15 cellular contexts compared by ENCODE assay signal in the genomic region with DNA sequence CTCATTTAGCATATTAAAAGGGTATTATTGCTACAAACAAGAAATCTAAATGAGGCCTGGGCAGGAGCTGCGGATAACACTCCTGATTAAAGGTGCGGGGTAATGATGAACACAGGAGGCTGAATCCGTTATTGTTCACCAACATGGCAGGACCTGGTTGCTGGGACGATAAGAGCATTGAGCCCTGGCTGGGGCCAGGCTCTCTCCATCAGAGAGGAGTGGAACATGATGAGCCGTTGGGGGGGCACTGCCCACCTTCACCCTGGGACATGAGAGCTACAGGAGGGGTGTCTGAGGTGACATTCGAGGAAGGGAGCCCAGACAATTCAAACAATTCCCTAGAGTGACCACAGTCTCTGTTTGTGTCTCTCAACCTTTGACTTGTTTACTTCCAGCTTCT.
DNase-seq lines count a peak whose midpoint lies in the region; ATAC-seq, FAIRE-seq and TF ChIP-seq lines count a peak whose summit lies in the region.
"Had no signal": no experiment of that assay in that cellular context is flagged by ENCODE, and none has a peak within 500 bp of the region (broad histone marks: within the 10 kb centered on the region; RNA-seq: fewer than 3 reads in every experiment).

No MANE protein-coding gene starts in this region.

- in situ Hi-C loops in HepG2 (cut with HindIII; ENCODE audit: extremely low pct_ligation_motif_present, low pct_unique_long_range_greater_than_20kb), result no loop called here

- no peak overlapping the region for H3K9ac ChIP-seq in HepG2 (ENCODE audit: insufficient read depth, low read depth, low read length)
- H3K9ac ChIP-seq: BLaER1 treated with 17β-estradiol and CSF1 and Interleukin-3, amounts not matched to agents 10 nM and 100 nM had no signal

- peak; percentile 42 for DNase-seq in NCI-H82 (lab: John Stamatoyannopoulos, UW)
- no peak for DNase-seq in NCI-H82 treated with DMSO at 0.1 percent for 48 hours (lab: John Stamatoyannopoulos, UW; ENCODE audit: unreplicated experiment)
- no peak for DNase-seq in HepG2 (ENCODE audit: low spot score)
- DNase-seq in right lobe of liver, result no peak
- no peak for DNase-seq in hepatocyte (ENCODE audit: low spot score)
- DNase-seq in DMS 273 (lab: John Stamatoyannopoulos, UW; ENCODE audit: unreplicated experiment), result no peak
- DNase-seq in KG1 (lab: John Stamatoyannopoulos, UW), result no peak
- DNase-seq: Calu3; CD8-positive, alpha-beta T cell; DMS 273 treated with DMSO at 0.1 percent for 48 hours; DMS79 treated with DMSO at 0.1 percent for 48 hours; GF-D8 had no signal

- CTCF ChIA-PET in HepG2 (lab: Yijun Ruan, JAX; ENCODE audit: low intra/inter-chr PET ratio, low total read pairs), result no interaction called here

- H3K4me1 ChIP-seq in HepG2 (ENCODE audit: insufficient read depth, low read length), result peaks cover 13% of the 10 kb centered on the region
- H3K4me1 ChIP-seq in right lobe of liver, result no peaks in the 10 kb centered on the region
- peaks cover 6% of the 10 kb centered on the region for H3K4me1 ChIP-seq in hepatocyte (ENCODE audit: insufficient read depth)
- H3K4me1 ChIP-seq: HAP-1 had no signal

- H3K79me2 ChIP-seq in HepG2 (ENCODE audit: insufficient read depth, low read length), result no peaks in the 10 kb centered on the region
- H3K79me2 ChIP-seq in hepatocyte, result no peaks in the 10 kb centered on the region

- H4K20me1 ChIP-seq in HepG2 (ENCODE audit: insufficient read depth, low read length) (no peaks in the 10 kb centered on the region), hepatocyte (ENCODE audit: insufficient read depth, poor library complexity, severe bottlenecking) (no peaks in the 10 kb centered on the region)
- H4K20me1 ChIP-seq: BLaER1 treated with 17β-estradiol and CSF1 and Interleukin-3, amounts not matched to agents 10 nM and 100 nM had no signal

- intact Hi-C loops in HepG2 (cut with micrococcal nuclease; ENCODE audit: unreplicated experiment), result no loop called here
- intact Hi-C loops in right lobe of liver (cut with DNase I), result loop anchor here in 1 of 2 donors (10.0 kb wide), 1 partner anchor 265 kb away; no protein-coding TSS in a partner anchor

- TF ChIP-seq POLR2A in HepG2 (IDR thresholded peaks at IDR 0.05; ENCODE audit: insufficient read depth in 1 of 2, low read depth in 2 of 2, low read length in 2 of 2) (no peak), right lobe of liver (IDR thresholded peaks at IDR 0.05) (no peak)

- ATAC-seq in HepG2 (peak; percentile 31; the same call in 2 of the 3 replicates), right lobe of liver (no peak)
- ATAC-seq: CD8-positive, alpha-beta T cell had no signal

- H2AFZ ChIP-seq in HepG2 (ENCODE audit: low read length) (no peak overlapping the region), hepatocyte (no peak overlapping the region)

- H3K27me3 ChIP-seq in HepG2 (ENCODE audit: control insufficient read depth in 1 of 2, insufficient read depth in 2 of 2, low read length in 2 of 2) (0 out of 5 replicates have a peak, but pooled peaks cover 1 to 13% of the 10 kb centered on the region in 2 experiments), right lobe of liver (no peaks in the 10 kb centered on the region), hepatocyte (peaks cover 7% of the 10 kb centered on the region)
- H3K27me3 ChIP-seq: BLaER1 treated with 17β-estradiol and CSF1 and Interleukin-3, amounts not matched to agents 10 nM and 100 nM had no signal

- no peak for TF ChIP-seq RAD21 in HepG2 (CRISPR knock-in tag; IDR thresholded peaks at IDR 0.05)

- TF ChIP-seq EP300 in HepG2 (IDR thresholded peaks at IDR 0.05; ENCODE audit: low read depth in 2 of 2, low read length in 2 of 2), result no peak
- TF ChIP-seq EP300 in HepG2 (CRISPR knock-in tag; IDR thresholded peaks at IDR 0.05; ENCODE audit: borderline replicate concordance), result no peak

- POLR2A ChIA-PET in HepG2 (lab: Yijun Ruan, JAX), result no interaction called here

- BruUV-seq in HepG2 (replicated peaks; lab: Mats Ljungman, UMichigan), result no TSS peak

- H3K4me2 ChIP-seq in HepG2 (ENCODE audit: low read depth, low read length) (no peak overlapping the region), hepatocyte (peak overlapping the region; percentile 36)
- H3K4me2 ChIP-seq: BLaER1 treated with 17β-estradiol and CSF1 and Interleukin-3, amounts not matched to agents 10 nM and 100 nM had no signal

- TF ChIP-seq CTCF in HepG2 (CRISPR knock-in tag; IDR thresholded peaks at IDR 0.05) (no peak), right lobe of liver (IDR thresholded peaks at IDR 0.05) (no peak), hepatocyte (IDR thresholded peaks at IDR 0.05; ENCODE audit: poor library complexity) (no peak)

- H3K9me2 ChIP-seq in hepatocyte (replicated peaks; ENCODE audit: insufficient read depth), result no peaks in the 10 kb centered on the region

- no peaks in the 10 kb centered on the region for H3K9me3 ChIP-seq in HepG2 (ENCODE audit: low read length)
- no peaks in the 10 kb centered on the region for H3K9me3 ChIP-seq in right lobe of liver
- no peaks in the 10 kb centered on the region for H3K9me3 ChIP-seq in hepatocyte (ENCODE audit: low read depth)
- H3K9me3 ChIP-seq: HAP-1 had no signal

- no peak overlapping the region for H3K27ac ChIP-seq in HepG2 (ENCODE audit: extremely low read length, insufficient read depth, low read length)
- no peak overlapping the region for H3K27ac ChIP-seq in right lobe of liver
- H3K27ac ChIP-seq in hepatocyte, result no peak overlapping the region
- H3K27ac ChIP-seq: BLaER1 treated with 17β-estradiol and CSF1 and Interleukin-3, amounts not matched to agents 10 nM and 100 nM had no signal

- no peak for FAIRE-seq in HepG2 (lab: Jason Lieb, UNC)
- FAIRE-seq: GM19239 had no signal

- H3K36me3 ChIP-seq in HepG2 (replicated peaks in 1 of 2; ENCODE audit: control insufficient read depth in 1 of 2, insufficient read depth in 2 of 2, low read length in 2 of 2) (no peaks in the 10 kb centered on the region), right lobe of liver (no peaks in the 10 kb centered on the region), hepatocyte (replicated peaks; ENCODE audit: insufficient read depth, low read depth) (no peaks in the 10 kb centered on the region)
- H3K36me3 ChIP-seq: BLaER1 treated with 17β-estradiol and CSF1 and Interleukin-3, amounts not matched to agents 10 nM and 100 nM; HAP-1 had no signal

- WGBS in HepG2 (ENCODE audit: low lambda C conversion rate), result 3% methylated on average over 4 of the region's 6 CpGs
- 42% methylated on average over 6 of the region's 6 CpGs for WGBS in right lobe of liver (ENCODE audit: insufficient coverage, low coverage, low lambda C conversion rate, missing lambda C conversion rate)
- 60% methylated on average over 6 of the region's 6 CpGs for WGBS in hepatocyte (ENCODE audit: low lambda C conversion rate, missing lambda C conversion rate)

- H3K4me3 ChIP-seq in HepG2 (replicated peaks in 1 of 3; ENCODE audit: insufficient read depth in 1 of 3, low read depth in 2 of 3, low read length in 3 of 3), result no peak overlapping the region
- no peak overlapping the region for H3K4me3 ChIP-seq in right lobe of liver
- no peak overlapping the region for H3K4me3 ChIP-seq in hepatocyte
- H3K4me3 ChIP-seq: BLaER1 treated with 17β-estradiol and CSF1 and Interleukin-3, amounts not matched to agents 10 nM and 100 nM; HAP-1 had no signal

TF ChIP-seq in HepG2, 621 proteins besides CTCF, POLR2A, EP300 and RAD21 (continues in another document):
- TF ChIP-seq, protein P1, sequence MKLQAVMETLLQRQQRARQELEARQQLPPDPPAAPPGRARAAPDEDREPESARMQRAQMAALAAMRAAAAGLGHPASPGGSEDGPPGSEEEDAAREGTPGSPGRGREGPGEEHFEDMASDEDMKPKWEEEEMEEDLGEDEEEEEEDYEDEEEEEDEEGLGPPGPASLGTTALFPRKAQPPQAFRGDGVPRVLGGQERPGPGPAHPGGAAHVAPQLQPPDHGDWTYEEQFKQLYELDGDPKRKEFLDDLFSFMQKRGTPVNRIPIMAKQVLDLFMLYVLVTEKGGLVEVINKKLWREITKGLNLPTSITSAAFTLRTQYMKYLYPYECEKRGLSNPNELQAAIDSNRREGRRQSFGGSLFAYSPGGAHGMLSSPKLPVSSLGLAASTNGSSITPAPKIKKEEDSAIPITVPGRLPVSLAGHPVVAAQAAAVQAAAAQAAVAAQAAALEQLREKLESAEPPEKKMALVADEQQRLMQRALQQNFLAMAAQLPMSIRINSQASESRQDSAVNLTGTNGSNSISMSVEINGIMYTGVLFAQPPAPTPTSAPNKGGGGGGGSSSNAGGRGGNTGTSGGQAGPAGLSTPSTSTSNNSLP (IDR thresholded peaks at IDR 0.05; ENCODE audit: low read depth, low read length), result no peak
- TF ChIP-seq, protein P2, sequence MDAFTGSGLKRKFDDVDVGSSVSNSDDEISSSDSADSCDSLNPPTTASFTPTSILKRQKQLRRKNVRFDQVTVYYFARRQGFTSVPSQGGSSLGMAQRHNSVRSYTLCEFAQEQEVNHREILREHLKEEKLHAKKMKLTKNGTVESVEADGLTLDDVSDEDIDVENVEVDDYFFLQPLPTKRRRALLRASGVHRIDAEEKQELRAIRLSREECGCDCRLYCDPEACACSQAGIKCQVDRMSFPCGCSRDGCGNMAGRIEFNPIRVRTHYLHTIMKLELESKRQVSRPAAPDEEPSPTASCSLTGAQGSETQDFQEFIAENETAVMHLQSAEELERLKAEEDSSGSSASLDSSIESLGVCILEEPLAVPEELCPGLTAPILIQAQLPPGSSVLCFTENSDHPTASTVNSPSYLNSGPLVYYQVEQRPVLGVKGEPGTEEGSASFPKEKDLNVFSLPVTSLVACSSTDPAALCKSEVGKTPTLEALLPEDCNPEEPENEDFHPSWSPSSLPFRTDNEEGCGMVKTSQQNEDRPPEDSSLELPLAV (CRISPR knock-in tag; conservative IDR thresholded peaks at IDR 0.05; ENCODE audit: low read depth), result no peak
- TF ChIP-seq, protein P3, sequence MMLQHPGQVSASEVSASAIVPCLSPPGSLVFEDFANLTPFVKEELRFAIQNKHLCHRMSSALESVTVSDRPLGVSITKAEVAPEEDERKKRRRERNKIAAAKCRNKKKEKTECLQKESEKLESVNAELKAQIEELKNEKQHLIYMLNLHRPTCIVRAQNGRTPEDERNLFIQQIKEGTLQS (CRISPR knock-in tag; IDR thresholded peaks at IDR 0.05), result no peak
- TF ChIP-seq BCL6 (CRISPR knock-in tag; IDR thresholded peaks at IDR 0.05) (peak; percentile 70), BHLHE40 (IDR thresholded peaks at IDR 0.05; ENCODE audit: low read length) (peak; percentile 46; the same call in 1 of the 2 replicates), ATAD3A (CRISPR knock-in tag; IDR thresholded peaks at IDR 0.05) (no peak), PCBP1 (IDR thresholded peaks at IDR 0.05; ENCODE audit: borderline replicate concordance, low read depth, low read length) (no peak), GATA4 (IDR thresholded peaks at IDR 0.05; ENCODE audit: borderline replicate concordance, low read depth) (no peak)
- TF ChIP-seq, protein P4, sequence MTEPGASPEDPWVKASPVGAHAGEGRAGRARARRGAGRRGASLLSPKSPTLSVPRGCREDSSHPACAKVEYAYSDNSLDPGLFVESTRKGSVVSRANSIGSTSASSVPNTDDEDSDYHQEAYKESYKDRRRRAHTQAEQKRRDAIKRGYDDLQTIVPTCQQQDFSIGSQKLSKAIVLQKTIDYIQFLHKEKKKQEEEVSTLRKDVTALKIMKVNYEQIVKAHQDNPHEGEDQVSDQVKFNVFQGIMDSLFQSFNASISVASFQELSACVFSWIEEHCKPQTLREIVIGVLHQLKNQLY (CRISPR knock-in tag; IDR thresholded peaks at IDR 0.05), result no peak
